In genomic region chr4:94564252-94564651, GRCh38 we compare ENCODE assay signal across 25 cellular contexts.
A peak's percentile ranks its signal among the peaks of the same experiment; 100 is the strongest.
DNase-seq lines count a peak whose midpoint lies in the region; ATAC-seq and TF ChIP-seq lines count a peak whose summit lies in the region.
"Had no signal": no experiment of that assay in that cellular context is flagged by ENCODE, and none has a peak within 500 bp of the region (broad histone marks: within the 10 kb centered on the region; RNA-seq: fewer than 3 reads in every experiment).

No MANE protein-coding gene starts in this region.

- POLR2A ChIA-PET in WTC11 (lab: Charles Lee): interaction anchor here (0.7 kb wide), 1 partner anchor 133 kb away, joined by 8 read pairs; no protein-coding TSS in a partner anchor

- H3K27me3 Mint-ChIP-seq in WTC11 (ENCODE audit: low read depth): no peaks in the 10 kb centered on the region
- H3K27me3 Mint-ChIP-seq: CD4-positive, alpha-beta memory T cell had no signal

- no peak overlapping the region for H3K4me3 ChIP-seq in heart left ventricle
- no peak overlapping the region for H3K4me3 ChIP-seq in right atrium auricular region
- H3K4me3 ChIP-seq in psoas muscle: no peak overlapping the region
- H3K4me3 ChIP-seq in left lung: no peak overlapping the region
- H3K4me3 ChIP-seq: BLaER1 treated with 17β-estradiol and CSF1 and Interleukin-3, amounts not matched to agents 10 nM and 100 nM; SJCRH30 had no signal

- H3K36me3 ChIP-seq in heart left ventricle (no peaks in the 10 kb centered on the region), right atrium auricular region (no peaks in the 10 kb centered on the region), psoas muscle (ENCODE audit: insufficient read depth in 1 of 2, low read depth in 1 of 2) (no peaks in the 10 kb centered on the region), left lung (no peaks in the 10 kb centered on the region)
- H3K36me3 ChIP-seq: BLaER1 treated with 17β-estradiol and CSF1 and Interleukin-3, amounts not matched to agents 10 nM and 100 nM; SJCRH30 had no signal

- intact Hi-C loops in heart left ventricle (cut with DNase I): loop anchor here in 1 of 10 donors (10.0 kb wide), 1 partner anchor 109 kb away; the partner anchor contains the start of gene PDLIM5
- intact Hi-C loops in psoas muscle (cut with DNase I): no loop called here
- intact Hi-C loops in left lung (cut with DNase I): no loop called here

- H3K36me3 Mint-ChIP-seq in WTC11: no peaks in the 10 kb centered on the region

- H3K9me3 ChIP-seq in heart left ventricle: no peaks in the 10 kb centered on the region
- no peaks in the 10 kb centered on the region for H3K9me3 ChIP-seq in right atrium auricular region
- H3K9me3 ChIP-seq in psoas muscle: no peaks in the 10 kb centered on the region
- H3K9me3 ChIP-seq in left lung: no peaks in the 10 kb centered on the region
- H3K9me3 ChIP-seq: BLaER1 treated with 17β-estradiol and CSF1 and Interleukin-3, amounts not matched to agents 10 nM and 100 nM; SJCRH30 had no signal

- peaks cover 12 to 91% (median 68%) of the 10 kb centered on the region in 12 donors for H3K4me1 ChIP-seq in heart left ventricle
- H3K4me1 ChIP-seq in right atrium auricular region: peaks cover 0 to 67% of the 10 kb centered on the region in 2 donors
- peaks cover 67% of the 10 kb centered on the region for H3K4me1 ChIP-seq in psoas muscle
- H3K4me1 ChIP-seq in left lung: peaks cover 5 to 13% of the 10 kb centered on the region in 2 donors

- CTCF ChIA-PET in WTC11 (lab: Charles Lee): no interaction called here

- DNase-seq in heart left ventricle: no peak
- no peak for DNase-seq in right atrium auricular region (ENCODE audit: low spot score)
- DNase-seq in WTC11 (ENCODE audit: low spot score): no peak
- DNase-seq in left lobe of liver (ENCODE audit: low spot score): peak; percentile 82
- DNase-seq in psoas muscle: no peak
- no peak for DNase-seq in left lung
- DNase-seq in NCI-H2107 (lab: John Stamatoyannopoulos, UW): no peak
- DNase-seq in globus pallidus (ENCODE audit: low spot score): no peak
- DNase-seq: 8988T; CD4-positive, alpha-beta memory T cell; DMS153; H9; HFFc6; IMR-90; NCI-H1105; NCI-H146; NCI-H2029; NCI-H2171; NCI-H345; NCI-H524 treated with DMSO at 0.1 percent for 48 hours; NCI-H82; SJCRH30 had no signal

- peak overlapping the region in 7 of 12 donors; percentile 11 to 76 (median 44) for H3K27ac ChIP-seq in heart left ventricle
- no peak overlapping the region for H3K27ac ChIP-seq in right atrium auricular region
- H3K27ac ChIP-seq in psoas muscle: peak overlapping the region; percentile 62
- H3K27ac ChIP-seq in left lung: no peak overlapping the region
- H3K27ac ChIP-seq: BLaER1 treated with 17β-estradiol and CSF1 and Interleukin-3, amounts not matched to agents 10 nM and 100 nM; KMS-11; SJCRH30 had no signal

- TF ChIP-seq CTCF in heart left ventricle (IDR thresholded peaks at IDR 0.05) (no peak), right atrium auricular region (IDR thresholded peaks at IDR 0.05) (no peak), WTC11 (IDR thresholded peaks at IDR 0.05) (no peak), psoas muscle (IDR thresholded peaks at IDR 0.05) (no peak), left lung (IDR thresholded peaks at IDR 0.05) (no peak)

- no peak overlapping the region for H3K4me3 Mint-ChIP-seq in WTC11
- H3K4me3 Mint-ChIP-seq: CD4-positive, alpha-beta memory T cell; H9; HFFc6 had no signal

- H3K9me3 Mint-ChIP-seq in WTC11: peaks cover 4% of the 10 kb centered on the region; the same call in 1 of the 2 replicates
- H3K9me3 Mint-ChIP-seq: CD4-positive, alpha-beta memory T cell; H9; HFFc6 had no signal

- H3K27me3 ChIP-seq in heart left ventricle (no peaks in the 10 kb centered on the region), right atrium auricular region (no peaks in the 10 kb centered on the region), psoas muscle (ENCODE audit: insufficient read depth in 3 of 3, low read length in 2 of 3) (no peaks in the 10 kb centered on the region), left lung (no peaks in the 10 kb centered on the region)
- H3K27me3 ChIP-seq: BLaER1 treated with 17β-estradiol and CSF1 and Interleukin-3, amounts not matched to agents 10 nM and 100 nM; SJCRH30 had no signal

- H3K4me1 Mint-ChIP-seq in WTC11: no peaks in the 10 kb centered on the region

- ATAC-seq in heart left ventricle: peak; percentile 5 to 30 (median 14)
- no peak for ATAC-seq in WTC11
- peak; percentile 89 for ATAC-seq in left lobe of liver
- ATAC-seq in psoas muscle: peak in 1 of 4 donors; percentile 26
- no peak for ATAC-seq in left lung
- ATAC-seq: Panc1 had no signal

- no peak for TF ChIP-seq POLR2A in heart left ventricle (IDR thresholded peaks at IDR 0.05)

- no peak overlapping the region; the same call in 1 of the 2 replicates for H3K27ac Mint-ChIP-seq in WTC11
- H3K27ac Mint-ChIP-seq: CD4-positive, alpha-beta memory T cell; H9; HFFc6 had no signal

- WGBS in heart left ventricle, 4 donors: 66 to 80% (median 74%) methylated on average over 2 of the region's 2 CpGs
- 56 to 82% (median 58%) methylated on average over 2 of the region's 2 CpGs for WGBS in psoas muscle, 3 donors

TF ChIP-seq in WTC11, 78 proteins besides CTCF, POLR2A, EP300 and RAD21:
- TF ChIP-seq GABPB1 (CRISPR knock-in tag; IDR thresholded peaks at IDR 0.05) (peak; percentile 12; the same call in 1 of the 2 replicates), ATF2 (CRISPR knock-in tag; IDR thresholded peaks at IDR 0.05; ENCODE audit: borderline replicate concordance, low read depth) (no peak)
TF ChIP-seq in WTC11: peak in this region for 1.

Comparison
In these comparisons a context has a peak if more than half of its experiments do, and no peak if none do; other contexts are left out.
1. H3K27ac ChIP-seq: peak in heart left ventricle (7 of 12) and psoas muscle (single experiment); none in right atrium auricular region (0 of 2) and left lung (0 of 2).
2. ATAC-seq: peak in heart left ventricle (4 of 4) and left lobe of liver (single experiment); none in WTC11 (single experiment) and left lung (single experiment).